In the genomic region with DNA sequence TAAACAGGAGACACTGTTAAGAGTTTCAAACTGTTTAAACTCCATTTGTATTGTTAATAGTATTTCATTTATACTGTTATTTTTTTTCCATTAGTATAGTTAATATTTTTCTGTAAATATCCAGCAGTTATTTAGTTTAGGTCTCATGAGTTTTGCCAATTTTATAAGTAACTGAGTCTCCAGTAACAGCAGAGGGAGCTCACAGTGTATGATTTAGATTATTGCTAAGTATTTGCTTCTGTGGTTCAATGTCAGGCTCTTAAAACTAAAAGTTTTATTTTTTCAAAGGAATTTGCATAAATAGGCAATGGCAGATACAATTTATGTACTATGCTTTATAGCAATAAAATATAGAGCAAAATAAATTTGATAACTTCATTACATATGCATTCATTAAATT, we compare ENCODE assay signal across 11 cellular contexts.
DNase-seq lines count a peak whose midpoint lies in the region; ATAC-seq and TF ChIP-seq lines count a peak whose summit lies in the region.
"Had no signal": no experiment of that assay in that cellular context is flagged by ENCODE, and none has a peak within 500 bp of the region (broad histone marks: within the 10 kb centered on the region; RNA-seq: fewer than 3 reads in every experiment).

No MANE protein-coding gene starts in this region.

- H3K27me3 ChIP-seq in brain microvascular endothelial cell (replicated peaks) = no peaks in the 10 kb centered on the region

- DNase-seq in EH (ENCODE audit: low read depth) (peak; percentile 1), NCI-H1105 treated with DMSO at 0.1 percent for 48 hours (lab: John Stamatoyannopoulos, UW) (peak; percentile 42), brain microvascular endothelial cell (no peak), non-pigmented ciliary epithelial cell (ENCODE audit: low read depth) (peak; percentile 20), NCI-H748 treated with DMSO at 0.1 percent for 48 hours (lab: John Stamatoyannopoulos, UW) (no peak), activated gamma-delta T cell treated with Interleukin-2 at 50 U/mL for 16 hours (no peak), cardiac septum (ENCODE audit: low spot score) (no peak)
- DNase-seq: activated CD4-positive, alpha-beta memory T cell treated with anti-CD3 and anti-CD28 coated beads, Interleukin-2, amount 10 ng/mL, durations not matched to agents 7 days and 5 days; NCI-H2029 had no signal

- H3K36me3 ChIP-seq in brain microvascular endothelial cell (replicated peaks) = no peaks in the 10 kb centered on the region
- H3K36me3 ChIP-seq: HAP-1 had no signal

- in situ Hi-C loops in brain microvascular endothelial cell (cut with HindIII; ENCODE audit: low pct_ligation_motif_present, low sequenced_read_pairs) = no loop called here

- peak; percentile 33 for TF ChIP-seq CTCF in brain microvascular endothelial cell (IDR thresholded peaks at IDR 0.05; ENCODE audit: low read depth, low read length, missing control alignments)

- intact Hi-C loops in cardiac septum (cut with DNase I) = no loop called here

- H3K27ac ChIP-seq in brain microvascular endothelial cell = no peak overlapping the region

- H3K4me3 ChIP-seq in brain microvascular endothelial cell (ENCODE audit: low read depth, low read length) = no peak overlapping the region
- H3K4me3 ChIP-seq: HAP-1 had no signal

- ATAC-seq in HG03280 (IDR thresholded peaks at IDR 0.05; ENCODE audit: unreplicated experiment) = no peak

Comparison
In these comparisons a context has a peak if more than half of its experiments do, and no peak if none do; other contexts are left out.
1. DNase-seq: peak in EH (single experiment), NCI-H1105 treated with DMSO at 0.1 percent for 48 hours (single experiment) and non-pigmented ciliary epithelial cell (single experiment); none in brain microvascular endothelial cell (single experiment), NCI-H748 treated with DMSO at 0.1 percent for 48 hours (single experiment), activated gamma-delta T cell treated with Interleukin-2 at 50 U/mL for 16 hours (single experiment) and cardiac septum (single experiment).